Comparison of ENCODE assay signal across 1 cellular context in the genomic region with DNA sequence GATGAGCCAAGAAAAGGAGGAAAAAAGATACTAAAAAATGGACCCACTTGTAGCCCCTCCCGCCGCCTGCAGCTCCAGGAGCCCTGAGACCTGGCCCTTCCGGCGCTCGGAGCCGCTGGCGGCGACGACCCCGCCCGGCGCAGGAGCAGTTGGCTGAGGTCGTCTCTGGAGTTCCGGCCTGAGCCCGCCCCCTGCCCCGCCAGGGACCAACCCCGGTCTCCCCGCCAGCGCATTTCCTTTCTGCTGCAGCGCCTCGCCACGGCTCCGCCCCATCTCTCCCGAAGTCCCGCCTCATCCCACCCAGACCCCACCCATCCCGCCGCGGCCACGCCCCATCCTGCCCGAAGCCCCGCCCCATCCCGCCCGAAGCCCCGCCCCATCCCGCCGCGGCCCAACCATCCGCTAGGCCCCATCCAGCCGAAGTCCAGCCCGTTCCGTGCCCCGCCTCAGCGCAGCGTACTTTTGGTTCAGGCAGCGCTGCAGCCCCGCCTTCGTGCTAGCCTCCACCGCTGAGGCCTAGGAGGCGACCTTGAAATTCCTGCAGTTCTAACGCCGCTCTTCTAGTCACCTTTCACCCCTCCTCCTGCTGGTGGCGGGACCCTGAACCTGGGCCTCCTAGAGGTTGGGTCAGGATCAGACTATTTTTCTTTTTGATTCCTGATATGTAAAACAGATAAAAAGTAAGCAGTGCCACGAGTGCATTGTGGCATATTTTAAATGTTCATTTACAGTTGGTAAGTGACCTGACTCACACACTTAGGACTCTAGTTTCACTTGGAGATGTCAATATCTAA.
A peak's percentile ranks its signal among the peaks of the same experiment; 100 is the strongest.
TF ChIP-seq lines count a peak whose summit lies in the region.

A gene with protein sequence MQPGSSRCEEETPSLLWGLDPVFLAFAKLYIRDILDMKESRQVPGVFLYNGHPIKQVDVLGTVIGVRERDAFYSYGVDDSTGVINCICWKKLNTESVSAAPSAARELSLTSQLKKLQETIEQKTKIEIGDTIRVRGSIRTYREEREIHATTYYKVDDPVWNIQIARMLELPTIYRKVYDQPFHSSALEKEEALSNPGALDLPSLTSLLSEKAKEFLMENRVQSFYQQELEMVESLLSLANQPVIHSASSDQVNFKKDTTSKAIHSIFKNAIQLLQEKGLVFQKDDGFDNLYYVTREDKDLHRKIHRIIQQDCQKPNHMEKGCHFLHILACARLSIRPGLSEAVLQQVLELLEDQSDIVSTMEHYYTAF (minus strand): TSS at position 132 of the 794 bp plus-strand sequence. CDS start 590 bp downstream, outside the sequence.

TF ChIP-seq in HepG2, 621 proteins besides CTCF, POLR2A, EP300 and RAD21 (continued from another document and continues in another):
- TF ChIP-seq, protein P1, sequence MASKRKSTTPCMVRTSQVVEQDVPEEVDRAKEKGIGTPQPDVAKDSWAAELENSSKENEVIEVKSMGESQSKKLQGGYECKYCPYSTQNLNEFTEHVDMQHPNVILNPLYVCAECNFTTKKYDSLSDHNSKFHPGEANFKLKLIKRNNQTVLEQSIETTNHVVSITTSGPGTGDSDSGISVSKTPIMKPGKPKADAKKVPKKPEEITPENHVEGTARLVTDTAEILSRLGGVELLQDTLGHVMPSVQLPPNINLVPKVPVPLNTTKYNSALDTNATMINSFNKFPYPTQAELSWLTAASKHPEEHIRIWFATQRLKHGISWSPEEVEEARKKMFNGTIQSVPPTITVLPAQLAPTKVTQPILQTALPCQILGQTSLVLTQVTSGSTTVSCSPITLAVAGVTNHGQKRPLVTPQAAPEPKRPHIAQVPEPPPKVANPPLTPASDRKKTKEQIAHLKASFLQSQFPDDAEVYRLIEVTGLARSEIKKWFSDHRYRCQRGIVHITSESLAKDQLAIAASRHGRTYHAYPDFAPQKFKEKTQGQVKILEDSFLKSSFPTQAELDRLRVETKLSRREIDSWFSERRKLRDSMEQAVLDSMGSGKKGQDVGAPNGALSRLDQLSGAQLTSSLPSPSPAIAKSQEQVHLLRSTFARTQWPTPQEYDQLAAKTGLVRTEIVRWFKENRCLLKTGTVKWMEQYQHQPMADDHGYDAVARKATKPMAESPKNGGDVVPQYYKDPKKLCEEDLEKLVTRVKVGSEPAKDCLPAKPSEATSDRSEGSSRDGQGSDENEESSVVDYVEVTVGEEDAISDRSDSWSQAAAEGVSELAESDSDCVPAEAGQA (IDR thresholded peaks at IDR 0.05; ENCODE audit: low read depth): peak; percentile 21
- TF ChIP-seq, protein P1 (CRISPR knock-in tag; IDR thresholded peaks at IDR 0.05; ENCODE audit: borderline replicate concordance): no peak; the same call in 1 of the 2 replicates
- no peak for TF ChIP-seq ZNF713 (CRISPR knock-in tag; IDR thresholded peaks at IDR 0.05)
- peak; percentile 45; the same call in 1 of the 2 replicates for TF ChIP-seq ZSCAN9 (CRISPR knock-in tag; IDR thresholded peaks at IDR 0.05; ENCODE audit: borderline replicate concordance)
- TF ChIP-seq, protein P2, sequence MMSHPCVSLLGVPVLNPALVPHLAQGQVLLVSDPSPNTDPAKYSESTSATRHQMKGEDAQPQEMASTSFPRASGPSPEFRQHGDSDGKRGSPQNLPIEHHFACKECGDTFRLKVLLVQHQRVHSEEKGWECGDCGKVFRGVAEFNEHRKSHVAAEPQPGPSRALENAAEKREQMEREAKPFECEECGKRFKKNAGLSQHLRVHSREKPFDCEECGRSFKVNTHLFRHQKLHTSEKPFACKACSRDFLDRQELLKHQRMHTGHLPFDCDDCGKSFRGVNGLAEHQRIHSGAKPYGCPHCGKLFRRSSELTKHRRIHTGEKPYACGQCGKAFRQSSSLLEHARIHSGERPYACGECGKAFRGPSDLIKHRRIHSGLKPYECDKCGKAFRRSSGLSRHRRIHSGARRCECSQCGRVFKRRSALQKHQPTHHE (CRISPR knock-in tag; IDR thresholded peaks at IDR 0.05; ENCODE audit: borderline replicate concordance): 0 out of 2 replicates have a peak, but pooled peaks have one; percentile 57
- TF ChIP-seq ZNF234 (CRISPR knock-in tag; conservative IDR thresholded peaks at IDR 0.05): no peak
- TF ChIP-seq, protein P3, sequence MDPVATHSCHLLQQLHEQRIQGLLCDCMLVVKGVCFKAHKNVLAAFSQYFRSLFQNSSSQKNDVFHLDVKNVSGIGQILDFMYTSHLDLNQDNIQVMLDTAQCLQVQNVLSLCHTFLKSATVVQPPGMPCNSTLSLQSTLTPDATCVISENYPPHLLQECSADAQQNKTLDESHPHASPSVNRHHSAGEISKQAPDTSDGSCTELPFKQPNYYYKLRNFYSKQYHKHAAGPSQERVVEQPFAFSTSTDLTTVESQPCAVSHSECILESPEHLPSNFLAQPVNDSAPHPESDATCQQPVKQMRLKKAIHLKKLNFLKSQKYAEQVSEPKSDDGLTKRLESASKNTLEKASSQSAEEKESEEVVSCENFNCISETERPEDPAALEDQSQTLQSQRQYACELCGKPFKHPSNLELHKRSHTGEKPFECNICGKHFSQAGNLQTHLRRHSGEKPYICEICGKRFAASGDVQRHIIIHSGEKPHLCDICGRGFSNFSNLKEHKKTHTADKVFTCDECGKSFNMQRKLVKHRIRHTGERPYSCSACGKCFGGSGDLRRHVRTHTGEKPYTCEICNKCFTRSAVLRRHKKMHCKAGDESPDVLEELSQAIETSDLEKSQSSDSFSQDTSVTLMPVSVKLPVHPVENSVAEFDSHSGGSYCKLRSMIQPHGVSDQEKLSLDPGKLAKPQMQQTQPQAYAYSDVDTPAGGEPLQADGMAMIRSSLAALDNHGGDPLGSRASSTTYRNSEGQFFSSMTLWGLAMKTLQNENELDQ (CRISPR knock-in tag; IDR thresholded peaks at IDR 0.05; ENCODE audit: borderline replicate concordance): no peak
- TF ChIP-seq ZNF264 (CRISPR knock-in tag; IDR thresholded peaks at IDR 0.05): no peak; the same call in 1 of the 2 replicates
- TF ChIP-seq, protein P4, sequence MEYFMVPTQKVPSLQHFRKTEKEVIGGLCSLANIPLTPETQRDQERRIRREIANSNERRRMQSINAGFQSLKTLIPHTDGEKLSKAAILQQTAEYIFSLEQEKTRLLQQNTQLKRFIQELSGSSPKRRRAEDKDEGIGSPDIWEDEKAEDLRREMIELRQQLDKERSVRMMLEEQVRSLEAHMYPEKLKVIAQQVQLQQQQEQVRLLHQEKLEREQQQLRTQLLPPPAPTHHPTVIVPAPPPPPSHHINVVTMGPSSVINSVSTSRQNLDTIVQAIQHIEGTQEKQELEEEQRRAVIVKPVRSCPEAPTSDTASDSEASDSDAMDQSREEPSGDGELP (IDR thresholded peaks at IDR 0.05; ENCODE audit: borderline replicate concordance, low read depth): peak; percentile 33; the same call in 1 of the 2 replicates
- TF ChIP-seq, protein P5, sequence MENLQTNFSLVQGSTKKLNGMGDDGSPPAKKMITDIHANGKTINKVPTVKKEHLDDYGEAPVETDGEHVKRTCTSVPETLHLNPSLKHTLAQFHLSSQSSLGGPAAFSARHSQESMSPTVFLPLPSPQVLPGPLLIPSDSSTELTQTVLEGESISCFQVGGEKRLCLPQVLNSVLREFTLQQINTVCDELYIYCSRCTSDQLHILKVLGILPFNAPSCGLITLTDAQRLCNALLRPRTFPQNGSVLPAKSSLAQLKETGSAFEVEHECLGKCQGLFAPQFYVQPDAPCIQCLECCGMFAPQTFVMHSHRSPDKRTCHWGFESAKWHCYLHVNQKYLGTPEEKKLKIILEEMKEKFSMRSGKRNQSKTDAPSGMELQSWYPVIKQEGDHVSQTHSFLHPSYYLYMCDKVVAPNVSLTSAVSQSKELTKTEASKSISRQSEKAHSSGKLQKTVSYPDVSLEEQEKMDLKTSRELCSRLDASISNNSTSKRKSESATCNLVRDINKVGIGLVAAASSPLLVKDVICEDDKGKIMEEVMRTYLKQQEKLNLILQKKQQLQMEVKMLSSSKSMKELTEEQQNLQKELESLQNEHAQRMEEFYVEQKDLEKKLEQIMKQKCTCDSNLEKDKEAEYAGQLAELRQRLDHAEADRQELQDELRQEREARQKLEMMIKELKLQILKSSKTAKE (CRISPR knock-in tag; IDR thresholded peaks at IDR 0.05; ENCODE audit: borderline replicate concordance): no peak
- peak; percentile 79; the same call in 1 of the 2 replicates for TF ChIP-seq YEATS4 (CRISPR knock-in tag; IDR thresholded peaks at IDR 0.05; ENCODE audit: borderline replicate concordance)
- no peak for TF ChIP-seq ZNF432 (CRISPR knock-in tag; IDR thresholded peaks at IDR 0.05; ENCODE audit: borderline replicate concordance)
- TF ChIP-seq, protein P6, sequence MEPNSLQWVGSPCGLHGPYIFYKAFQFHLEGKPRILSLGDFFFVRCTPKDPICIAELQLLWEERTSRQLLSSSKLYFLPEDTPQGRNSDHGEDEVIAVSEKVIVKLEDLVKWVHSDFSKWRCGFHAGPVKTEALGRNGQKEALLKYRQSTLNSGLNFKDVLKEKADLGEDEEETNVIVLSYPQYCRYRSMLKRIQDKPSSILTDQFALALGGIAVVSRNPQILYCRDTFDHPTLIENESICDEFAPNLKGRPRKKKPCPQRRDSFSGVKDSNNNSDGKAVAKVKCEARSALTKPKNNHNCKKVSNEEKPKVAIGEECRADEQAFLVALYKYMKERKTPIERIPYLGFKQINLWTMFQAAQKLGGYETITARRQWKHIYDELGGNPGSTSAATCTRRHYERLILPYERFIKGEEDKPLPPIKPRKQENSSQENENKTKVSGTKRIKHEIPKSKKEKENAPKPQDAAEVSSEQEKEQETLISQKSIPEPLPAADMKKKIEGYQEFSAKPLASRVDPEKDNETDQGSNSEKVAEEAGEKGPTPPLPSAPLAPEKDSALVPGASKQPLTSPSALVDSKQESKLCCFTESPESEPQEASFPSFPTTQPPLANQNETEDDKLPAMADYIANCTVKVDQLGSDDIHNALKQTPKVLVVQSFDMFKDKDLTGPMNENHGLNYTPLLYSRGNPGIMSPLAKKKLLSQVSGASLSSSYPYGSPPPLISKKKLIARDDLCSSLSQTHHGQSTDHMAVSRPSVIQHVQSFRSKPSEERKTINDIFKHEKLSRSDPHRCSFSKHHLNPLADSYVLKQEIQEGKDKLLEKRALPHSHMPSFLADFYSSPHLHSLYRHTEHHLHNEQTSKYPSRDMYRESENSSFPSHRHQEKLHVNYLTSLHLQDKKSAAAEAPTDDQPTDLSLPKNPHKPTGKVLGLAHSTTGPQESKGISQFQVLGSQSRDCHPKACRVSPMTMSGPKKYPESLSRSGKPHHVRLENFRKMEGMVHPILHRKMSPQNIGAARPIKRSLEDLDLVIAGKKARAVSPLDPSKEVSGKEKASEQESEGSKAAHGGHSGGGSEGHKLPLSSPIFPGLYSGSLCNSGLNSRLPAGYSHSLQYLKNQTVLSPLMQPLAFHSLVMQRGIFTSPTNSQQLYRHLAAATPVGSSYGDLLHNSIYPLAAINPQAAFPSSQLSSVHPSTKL (CRISPR knock-in tag; IDR thresholded peaks at IDR 0.05): peak; percentile 99
- no peak for TF ChIP-seq TBP (CRISPR knock-in tag; IDR thresholded peaks at IDR 0.05)
- TF ChIP-seq ZSCAN31 (CRISPR knock-in tag; IDR thresholded peaks at IDR 0.05; ENCODE audit: low read depth): peak; percentile 26; the same call in 1 of the 2 replicates
- no peak for TF ChIP-seq HOXA9 (CRISPR knock-in tag; IDR thresholded peaks at IDR 0.05; ENCODE audit: borderline replicate concordance)
- no peak for TF ChIP-seq DNMT1 (CRISPR knock-in tag; IDR thresholded peaks at IDR 0.05)
- peak; percentile 43 for TF ChIP-seq HNRNPLL (IDR thresholded peaks at IDR 0.05; ENCODE audit: low read depth, low read length, poor library complexity, severe bottlenecking)
- TF ChIP-seq, protein P7, sequence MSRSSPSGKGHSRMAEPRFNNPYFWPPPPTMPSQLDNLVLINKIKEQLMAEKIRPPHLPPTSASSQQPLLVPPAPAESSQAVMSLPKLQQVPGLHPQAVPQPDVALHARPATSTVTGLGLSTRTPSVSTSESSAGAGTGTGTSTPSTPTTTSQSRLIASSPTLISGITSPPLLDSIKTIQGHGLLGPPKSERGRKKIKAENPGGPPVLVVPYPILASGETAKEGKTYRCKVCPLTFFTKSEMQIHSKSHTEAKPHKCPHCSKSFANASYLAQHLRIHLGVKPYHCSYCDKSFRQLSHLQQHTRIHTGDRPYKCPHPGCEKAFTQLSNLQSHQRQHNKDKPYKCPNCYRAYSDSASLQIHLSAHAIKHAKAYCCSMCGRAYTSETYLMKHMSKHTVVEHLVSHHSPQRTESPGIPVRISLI (CRISPR knock-in tag; IDR thresholded peaks at IDR 0.05; ENCODE audit: borderline replicate concordance): no peak
- TF ChIP-seq, protein P8, sequence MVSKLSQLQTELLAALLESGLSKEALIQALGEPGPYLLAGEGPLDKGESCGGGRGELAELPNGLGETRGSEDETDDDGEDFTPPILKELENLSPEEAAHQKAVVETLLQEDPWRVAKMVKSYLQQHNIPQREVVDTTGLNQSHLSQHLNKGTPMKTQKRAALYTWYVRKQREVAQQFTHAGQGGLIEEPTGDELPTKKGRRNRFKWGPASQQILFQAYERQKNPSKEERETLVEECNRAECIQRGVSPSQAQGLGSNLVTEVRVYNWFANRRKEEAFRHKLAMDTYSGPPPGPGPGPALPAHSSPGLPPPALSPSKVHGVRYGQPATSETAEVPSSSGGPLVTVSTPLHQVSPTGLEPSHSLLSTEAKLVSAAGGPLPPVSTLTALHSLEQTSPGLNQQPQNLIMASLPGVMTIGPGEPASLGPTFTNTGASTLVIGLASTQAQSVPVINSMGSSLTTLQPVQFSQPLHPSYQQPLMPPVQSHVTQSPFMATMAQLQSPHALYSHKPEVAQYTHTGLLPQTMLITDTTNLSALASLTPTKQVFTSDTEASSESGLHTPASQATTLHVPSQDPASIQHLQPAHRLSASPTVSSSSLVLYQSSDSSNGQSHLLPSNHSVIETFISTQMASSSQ (IDR thresholded peaks at IDR 0.05; ENCODE audit: low read depth): no peak
- TF ChIP-seq, protein P8 (CRISPR knock-in tag; IDR thresholded peaks at IDR 0.05; ENCODE audit: borderline replicate concordance): peak; percentile 60; the same call in 1 of the 2 replicates
